ENCODE assay signal across 2 cellular contexts in genomic region chr20:63055575-63056235, GRCh38.
TF ChIP-seq lines count a peak whose summit lies in the region.

No MANE protein-coding gene starts in this region.

TF ChIP-seq in GM23338, 12 proteins besides CTCF, POLR2A, EP300 and RAD21 (continued from another document):
- TF ChIP-seq ZNF462 (CRISPR knock-in tag; IDR thresholded peaks at IDR 0.05) = no peak
- no peak for TF ChIP-seq NANOG (IDR thresholded peaks at IDR 0.05; ENCODE audit: borderline replicate concordance)
- no peak for TF ChIP-seq REST (IDR thresholded peaks at IDR 0.05; ENCODE audit: unreplicated experiment)
- TF ChIP-seq POLR2AphosphoS5 (IDR thresholded peaks at IDR 0.05; ENCODE audit: low read depth) = no peak
- TF ChIP-seq EZH2phosphoT487 (IDR thresholded peaks at IDR 0.05; ENCODE audit: unreplicated experiment) = no peak
- TF ChIP-seq ZNF331 (CRISPR knock-in tag; IDR thresholded peaks at IDR 0.05; ENCODE audit: low read depth) = no peak
- no peak for TF ChIP-seq ZNF114 (CRISPR knock-in tag; IDR thresholded peaks at IDR 0.05)
- TF ChIP-seq CREB1 (CRISPR knock-in tag; IDR thresholded peaks at IDR 0.05; ENCODE audit: low read depth) = no peak

TF ChIP-seq in WTC11, 78 proteins besides CTCF, POLR2A, EP300 and RAD21 (continued from another document):
- TF ChIP-seq ZNF532 (CRISPR knock-in tag; IDR thresholded peaks at IDR 0.05; ENCODE audit: borderline replicate concordance) (no peak), TEAD4 (CRISPR knock-in tag; IDR thresholded peaks at IDR 0.05) (no peak), TEAD1 (CRISPR knock-in tag; IDR thresholded peaks at IDR 0.05) (no peak), SMAD4 (CRISPR knock-in tag; IDR thresholded peaks at IDR 0.05) (no peak), MLX (CRISPR knock-in tag; IDR thresholded peaks at IDR 0.05) (no peak), ERG (CRISPR knock-in tag; IDR thresholded peaks at IDR 0.05) (no peak), NR1H2 (CRISPR knock-in tag; IDR thresholded peaks at IDR 0.05) (no peak), TCF7 (CRISPR knock-in tag; IDR thresholded peaks at IDR 0.05; ENCODE audit: low read depth) (no peak), ZNF138 (CRISPR knock-in tag; conservative IDR thresholded peaks at IDR 0.05) (no peak)
TF ChIP-seq in WTC11: peak in this region for 0.
